ENCODE assay signal across 8 cellular contexts in the genomic region with DNA sequence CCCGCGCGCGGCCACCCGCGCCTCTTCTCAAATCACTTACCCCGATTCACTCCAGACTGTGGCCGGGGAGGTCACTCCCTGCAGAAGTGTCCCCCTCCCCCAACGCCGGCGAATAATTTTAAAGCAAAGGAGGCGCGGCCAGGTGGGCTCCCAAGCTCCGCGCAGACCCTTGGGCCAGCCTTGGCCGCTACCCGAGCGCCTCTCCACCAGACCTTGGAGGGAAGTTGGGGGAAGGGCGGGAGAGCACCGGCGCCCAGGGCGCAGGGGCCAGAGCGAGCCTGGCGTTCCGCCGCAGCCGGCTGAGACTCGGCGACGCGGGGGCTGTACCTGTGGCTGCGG. TPM values are rescaled to one million over a fixed set of nuclear protein-coding genes. Genes with fewer than 3 reads are reported as not detected.
A peak's percentile ranks its signal among the peaks of the same experiment; 100 is the strongest.
DNase-seq lines count a peak whose midpoint lies in the region; ATAC-seq and TF ChIP-seq lines count a peak whose summit lies in the region.

No MANE protein-coding gene starts in this region.

- H3K9me3 ChIP-seq in cardiac muscle cell (ENCODE audit: low read depth) = no peaks in the 10 kb centered on the region
- H3K9me3 ChIP-seq in colonic mucosa = no peaks in the 10 kb centered on the region

- no peak for DNase-seq in cardiac muscle cell (ENCODE audit: low read depth in 1 of 2, low spot score in 1 of 2)
- no peak for DNase-seq in left ventricle myocardium superior
- no peak for DNase-seq in colonic mucosa
- peak in 1 of 10 donors; percentile 3 for DNase-seq in naive thymus-derived CD8-positive, alpha-beta T cell
- no peak for DNase-seq in activated T-helper 2 cell treated with anti-CD3 and anti-CD28 coated beads, Interferon-gamma antibody, Interleukin-2, Interleukin-4, amounts not matched to agents 10 μg/mL and 5 μg/mL and 100 μg/mL, durations not matched to agents 14 hours and 24 hours and 36 hours (ENCODE audit: low spot score)
- DNase-seq in NCI-H2029 treated with DMSO at 0.1 percent for 48 hours (lab: John Stamatoyannopoulos, UW) = no peak
- DNase-seq in T1000 (lab: John Stamatoyannopoulos, UW) = no peak

- peaks cover 31 to 79% (median 58%) of the 10 kb centered on the region in 5 donors for H3K27me3 Mint-ChIP-seq in naive thymus-derived CD8-positive, alpha-beta T cell
- peaks cover 66% of the 10 kb centered on the region for H3K27me3 Mint-ChIP-seq in activated T-helper 2 cell treated with anti-CD3 and anti-CD28 coated beads, Interferon-gamma antibody, Interleukin-2, Interleukin-4, amounts not matched to agents 10 μg/mL and 5 μg/mL and 100 μg/mL, durations not matched to agents 14 hours and 24 hours and 36 hours (ENCODE audit: low read depth)

- WGBS in urinary bladder = under 1% methylated on average over 32 of the region's 32 CpGs

- peak overlapping the region in 1 of 10 donors; percentile 25 for H3K27ac Mint-ChIP-seq in naive thymus-derived CD8-positive, alpha-beta T cell
- no peak overlapping the region for H3K27ac Mint-ChIP-seq in activated T-helper 2 cell treated with anti-CD3 and anti-CD28 coated beads, Interferon-gamma antibody, Interleukin-2, Interleukin-4, amounts not matched to agents 10 μg/mL and 5 μg/mL and 100 μg/mL, durations not matched to agents 14 hours and 24 hours and 36 hours

- peak overlapping the region; percentile 82 to 94 (median 91) for H3K4me3 Mint-ChIP-seq in naive thymus-derived CD8-positive, alpha-beta T cell
- H3K4me3 Mint-ChIP-seq in activated T-helper 2 cell treated with anti-CD3 and anti-CD28 coated beads, Interferon-gamma antibody, Interleukin-2, Interleukin-4, amounts not matched to agents 10 μg/mL and 5 μg/mL and 100 μg/mL, durations not matched to agents 14 hours and 24 hours and 36 hours (ENCODE audit: low read depth) = no peak overlapping the region

- H3K9ac ChIP-seq in colonic mucosa (ENCODE audit: low read depth in 2 of 2, low read length in 2 of 2) = no peak overlapping the region

- H3K27ac ChIP-seq in cardiac muscle cell (no peak overlapping the region), colonic mucosa (no peak overlapping the region), urinary bladder (ENCODE audit: low read depth) (no peak overlapping the region)

- POLR2A ChIA-PET in naive thymus-derived CD8-positive, alpha-beta T cell (lab: Charles Lee) = no interaction called here

- H3K36me3 ChIP-seq in cardiac muscle cell (no peaks in the 10 kb centered on the region), colonic mucosa (no peaks in the 10 kb centered on the region), urinary bladder (ENCODE audit: insufficient read depth) (no peaks in the 10 kb centered on the region)

- H3K36me3 Mint-ChIP-seq in naive thymus-derived CD8-positive, alpha-beta T cell = peaks cover 0 to 2% (median 0%) of the 10 kb centered on the region in 3 donors
- H3K36me3 Mint-ChIP-seq in activated T-helper 2 cell treated with anti-CD3 and anti-CD28 coated beads, Interferon-gamma antibody, Interleukin-2, Interleukin-4, amounts not matched to agents 10 μg/mL and 5 μg/mL and 100 μg/mL, durations not matched to agents 14 hours and 24 hours and 36 hours (ENCODE audit: low read depth) = no peaks in the 10 kb centered on the region

- H3K4me1 ChIP-seq in cardiac muscle cell (ENCODE audit: low read depth) (peaks cover 6% of the 10 kb centered on the region), colonic mucosa (peaks cover 4% of the 10 kb centered on the region), urinary bladder (ENCODE audit: insufficient read depth) (peaks cover 3% of the 10 kb centered on the region)

- TF ChIP-seq CTCF in cardiac muscle cell (IDR thresholded peaks at IDR 0.05; ENCODE audit: low read depth, low read length) (no peak), colonic mucosa (IDR thresholded peaks at IDR 0.05) (no peak)

- H3K4me3 ChIP-seq in cardiac muscle cell (peak overlapping the region; percentile 45), colonic mucosa (peak overlapping the region; percentile 47), urinary bladder (ENCODE audit: low read depth, low read length) (peak overlapping the region; percentile 22)

- ATAC-seq in left ventricle myocardium superior = no peak
- no peak for ATAC-seq in naive thymus-derived CD8-positive, alpha-beta T cell

- no peaks in the 10 kb centered on the region for H3K9me3 Mint-ChIP-seq in naive thymus-derived CD8-positive, alpha-beta T cell
- no peaks in the 10 kb centered on the region for H3K9me3 Mint-ChIP-seq in activated T-helper 2 cell treated with anti-CD3 and anti-CD28 coated beads, Interferon-gamma antibody, Interleukin-2, Interleukin-4, amounts not matched to agents 10 μg/mL and 5 μg/mL and 100 μg/mL, durations not matched to agents 14 hours and 24 hours and 36 hours

- peaks cover 26 to 41% (median 36%) of the 10 kb centered on the region in 4 donors for H3K4me1 Mint-ChIP-seq in naive thymus-derived CD8-positive, alpha-beta T cell
- peaks cover 25% of the 10 kb centered on the region for H3K4me1 Mint-ChIP-seq in activated T-helper 2 cell treated with anti-CD3 and anti-CD28 coated beads, Interferon-gamma antibody, Interleukin-2, Interleukin-4, amounts not matched to agents 10 μg/mL and 5 μg/mL and 100 μg/mL, durations not matched to agents 14 hours and 24 hours and 36 hours (ENCODE audit: low read depth)

- intact Hi-C loops in left ventricle myocardium superior (cut with micrococcal nuclease) (no loop called here), colonic mucosa (cut with DNase I) (loop anchor here (10.0 kb wide), 2 partner anchors 499 to 649 kb away; no protein-coding TSS in a partner anchor)
- intact Hi-C loops in activated T-helper 2 cell treated with anti-CD3 and anti-CD28 coated beads, Interferon-gamma antibody, Interleukin-2, Interleukin-4, amounts not matched to agents 10 μg/mL and 5 μg/mL and 100 μg/mL, durations not matched to agents 14 hours and 24 hours and 36 hours (cut with micrococcal nuclease) = loop anchor here (2.0 to 10.0 kb wide), 3 partner anchors 253 to 1528 kb away; partner anchors contain the start of genes BAMBI, GAD2 and ODAD2

- H3K27me3 ChIP-seq in cardiac muscle cell (peaks cover 99% of the 10 kb centered on the region), colonic mucosa (peaks cover 57% of the 10 kb centered on the region)

RNA-seq across cellular contexts. Expression of gene MKX, which starts 0.3 kb away (rescaled TPM):
- total RNA-seq in cardiac muscle cell (0.39 TPM in 1 of 2 replicates, not detected in the other), left ventricle myocardium superior (0.15 TPM), colonic mucosa (1 to 10 TPM in 1 of 2 donors, under 1 TPM in 1; 0.10 to 2.3 TPM), urinary bladder (6.2 TPM)
- polyA plus RNA-seq in cardiac muscle cell (0.49 TPM in 1 of 2 replicates, not detected in the other), urinary bladder (7.7 TPM)
- not detected for total RNA-seq in naive thymus-derived CD8-positive, alpha-beta T cell
- polyA plus RNA-seq in naive thymus-derived CD8-positive, alpha-beta T cell = not detected
- not detected in 2 replicates for total RNA-seq in activated T-helper 2 cell treated with anti-CD3 and anti-CD28 coated beads, Interferon-gamma antibody, Interleukin-2, Interleukin-4, amounts not matched to agents 10 μg/mL and 5 μg/mL and 100 μg/mL, durations not matched to agents 14 hours and 24 hours and 36 hours
